Comparison of ENCODE assay signal across 21 cellular contexts in genomic region chr2:192887296-192887695, GRCh38.
DNase-seq lines count a peak whose midpoint lies in the region; ATAC-seq and TF ChIP-seq lines count a peak whose summit lies in the region.
"Had no signal": no experiment of that assay in that cellular context is flagged by ENCODE, and none has a peak within 500 bp of the region (broad histone marks: within the 10 kb centered on the region; RNA-seq: fewer than 3 reads in every experiment).

No MANE protein-coding gene starts in this region.

- ATAC-seq in SK-N-SH treated with all-trans-retinoic acid at 6 μM for 48 hours (no peak), left lung (no peak), GM18873 (IDR thresholded peaks at IDR 0.05; ENCODE audit: low FRiP score, unreplicated experiment) (no peak)
- ATAC-seq: T-helper 17 cell had no signal

- intact Hi-C loops in left lung (cut with DNase I), result no loop called here

- no peak overlapping the region for H3K4me3 ChIP-seq in left lung
- no peak overlapping the region for H3K4me3 ChIP-seq in H7 (ENCODE audit: insufficient read depth, low read depth, low read length)
- H3K4me3 ChIP-seq: BLaER1 treated with 17β-estradiol and CSF1 and Interleukin-3, amounts not matched to agents 10 nM and 100 nM had no signal

- no peak overlapping the region for H3K27ac ChIP-seq in left lung
- H3K27ac ChIP-seq: 22Rv1; BLaER1 treated with 17β-estradiol and CSF1 and Interleukin-3, amounts not matched to agents 10 nM and 100 nM; KMS-11 had no signal

- DNase-seq in NCI-H1105 treated with DMSO at 0.1 percent for 48 hours (lab: John Stamatoyannopoulos, UW) (peak; percentile 55), NCI-H1105 (lab: John Stamatoyannopoulos, UW) (no peak), NCI-H1048 (lab: John Stamatoyannopoulos, UW) (peak; percentile 21), left kidney (ENCODE audit: low read depth, low spot score) (peak; percentile 57), left lung (no peak), H7 (no peak)
- DNase-seq: CD4-positive, alpha-beta memory T cell; GDM1; IMR-90; NCI-H2029; NCI-H2171 treated with DMSO at 0.1 percent for 48 hours; NCI-H446; NCI-H526 treated with DMSO at 0.1 percent for 48 hours; Right ventricle myocardium superior; SW 1271; T-helper 17 cell had no signal

- H3K36me3 ChIP-seq in left lung (no peaks in the 10 kb centered on the region), H7 (replicated peaks; ENCODE audit: control insufficient read depth, insufficient read depth, low read length) (no peaks in the 10 kb centered on the region)
- H3K36me3 ChIP-seq: BLaER1 treated with 17β-estradiol and CSF1 and Interleukin-3, amounts not matched to agents 10 nM and 100 nM had no signal

- H3K9me3 ChIP-seq in left lung, result no peaks in the 10 kb centered on the region
- H3K9me3 ChIP-seq: BLaER1 treated with 17β-estradiol and CSF1 and Interleukin-3, amounts not matched to agents 10 nM and 100 nM had no signal

- no peaks in the 10 kb centered on the region for H3K4me1 ChIP-seq in left lung
- H3K4me1 ChIP-seq: BLaER1 treated with 17β-estradiol and CSF1 and Interleukin-3, amounts not matched to agents 10 nM and 100 nM had no signal

- no peak for TF ChIP-seq CTCF in left lung (IDR thresholded peaks at IDR 0.05)

- H3K27me3 ChIP-seq in left lung (no peaks in the 10 kb centered on the region), H7 (ENCODE audit: control insufficient read depth, insufficient read depth, low read length) (no peaks in the 10 kb centered on the region)
- H3K27me3 ChIP-seq: BLaER1 treated with 17β-estradiol and CSF1 and Interleukin-3, amounts not matched to agents 10 nM and 100 nM had no signal

TF ChIP-seq in SK-N-SH treated with all-trans-retinoic acid at 6 μM for 48 hours, 23 proteins besides CTCF, POLR2A, EP300 and RAD21:
- TF ChIP-seq CREB5 (CRISPR knock-in tag; IDR thresholded peaks at IDR 0.05; ENCODE audit: low read depth) (0 out of 2 replicates have a peak, but pooled peaks have one; percentile 33), ZNF565 (CRISPR knock-in tag; conservative IDR thresholded peaks at IDR 0.05; ENCODE audit: low read depth) (no peak), TSHZ2 (CRISPR knock-in tag; IDR thresholded peaks at IDR 0.05) (peak; percentile 52; the same call in 1 of the 2 replicates), ZC3H10 (CRISPR knock-in tag; IDR thresholded peaks at IDR 0.05) (no peak), POU6F1 (CRISPR knock-in tag; IDR thresholded peaks at IDR 0.05; ENCODE audit: borderline replicate concordance, low read depth) (no peak; the same call in 1 of the 2 replicates), TCF4 (CRISPR knock-in tag; IDR thresholded peaks at IDR 0.05; ENCODE audit: borderline replicate concordance) (peak; percentile 70), PATZ1 (CRISPR knock-in tag; IDR thresholded peaks at IDR 0.05; ENCODE audit: borderline replicate concordance) (no peak), OSR1 (CRISPR knock-in tag; IDR thresholded peaks at IDR 0.05) (no peak), ZFP3 (CRISPR knock-in tag; IDR thresholded peaks at IDR 0.05) (no peak), ISL1 (CRISPR knock-in tag; IDR thresholded peaks at IDR 0.05) (peak; percentile 78), GLIS3 (CRISPR knock-in tag; IDR thresholded peaks at IDR 0.05) (no peak)

Comparison
In these comparisons a context has a peak if more than half of its experiments do, and no peak if none do; other contexts are left out.
1. DNase-seq: peak in NCI-H1105 treated with DMSO at 0.1 percent for 48 hours (single experiment), NCI-H1048 (single experiment) and left kidney (single experiment); none in NCI-H1105 (single experiment), left lung (0 of 2) and H7 (single experiment).